In genomic region chr13:40933508-40933907, GRCh38 we compare ENCODE assay signal across 11 cellular contexts.
DNase-seq lines count a peak whose midpoint lies in the region; ATAC-seq and TF ChIP-seq lines count a peak whose summit lies in the region.
"Had no signal": no experiment of that assay in that cellular context is flagged by ENCODE, and none has a peak within 500 bp of the region (broad histone marks: within the 10 kb centered on the region; RNA-seq: fewer than 3 reads in every experiment).

No MANE protein-coding gene starts in this region.

- no peak overlapping the region for H2BK120ac ChIP-seq in trophoblast cell (ENCODE audit: insufficient read depth, low read length, poor library complexity)

- no peak for DNase-seq in activated CD4-positive, CD25-positive, alpha-beta regulatory T cell treated with anti-CD3 and anti-CD28 coated beads, Interleukin-2, amount 50 U/mL, for 72 hours
- DNase-seq in NAMALWA (ENCODE audit: low spot score): peak; percentile 82
- no peak for DNase-seq in trophoblast cell
- no peak for DNase-seq in AG08395 (ENCODE audit: low spot score)
- no peak for DNase-seq in NCI-H2081 (lab: John Stamatoyannopoulos, UW)
- DNase-seq: heart right ventricle, NCI-H1417 treated with DMSO at 0.1 percent for 48 hours, upper lobe of left lung had no signal

- H3K14ac ChIP-seq in trophoblast cell (ENCODE audit: low read length): no peak overlapping the region

- peak overlapping the region; percentile 37 for H3K27ac ChIP-seq in neutrophil
- no peak overlapping the region for H3K27ac ChIP-seq in trophoblast cell (ENCODE audit: low read depth, low read length)
- H3K27ac ChIP-seq: heart right ventricle, upper lobe of left lung had no signal

- no peaks in the 10 kb centered on the region for H3K79me2 ChIP-seq in trophoblast cell (ENCODE audit: control insufficient read depth, insufficient read depth, low read length, poor library complexity)

- WGBS in trophoblast cell (ENCODE audit: extremely low coverage, insufficient coverage, insufficient read length): no CpG with 5 or more reads among the region's 4 CpGs

- no peak overlapping the region for H3K23ac ChIP-seq in trophoblast cell (ENCODE audit: low read length)

- no peak overlapping the region for H3K4ac ChIP-seq in trophoblast cell (ENCODE audit: low read depth, low read length)

- H3K4me1 ChIP-seq in neutrophil (ENCODE audit: control insufficient read depth in 1 of 2, insufficient read depth in 1 of 2, low read depth in 1 of 2, low read length in 1 of 2) (no peaks in the 10 kb centered on the region), trophoblast cell (ENCODE audit: control insufficient read depth in 1 of 2, insufficient read depth in 2 of 2, low read length in 2 of 2) (no peaks in the 10 kb centered on the region)
- H3K4me1 ChIP-seq: upper lobe of left lung had no signal

- no peak overlapping the region for H3K4me2 ChIP-seq in trophoblast cell (ENCODE audit: low read length)

- H3K18ac ChIP-seq in trophoblast cell (ENCODE audit: low read length): no peak overlapping the region

- H4K91ac ChIP-seq in trophoblast cell (ENCODE audit: low read depth, low read length): no peak overlapping the region

- H2BK5ac ChIP-seq in trophoblast cell (ENCODE audit: low read depth, low read length, poor library complexity): no peak overlapping the region

- H2AFZ ChIP-seq in trophoblast cell (ENCODE audit: insufficient read depth, low read length, poor library complexity): no peak overlapping the region

- no peak for TF ChIP-seq CTCF in neutrophil (IDR thresholded peaks at IDR 0.05)

- no peak overlapping the region for H4K8ac ChIP-seq in trophoblast cell (ENCODE audit: low read depth, low read length)

- no peak overlapping the region for H2AK5ac ChIP-seq in trophoblast cell (ENCODE audit: low read length)

- H3K9me3 ChIP-seq in neutrophil (no peaks in the 10 kb centered on the region), trophoblast cell (ENCODE audit: insufficient read depth, low read depth, low read length) (no peaks in the 10 kb centered on the region)
- H3K9me3 ChIP-seq: heart right ventricle, upper lobe of left lung had no signal

- no peak overlapping the region for H2BK12ac ChIP-seq in trophoblast cell (ENCODE audit: low read length)

- no peaks in the 10 kb centered on the region for H3K79me1 ChIP-seq in trophoblast cell (ENCODE audit: low read length)

- no peaks in the 10 kb centered on the region for H3K27me3 ChIP-seq in neutrophil
- H3K27me3 ChIP-seq in trophoblast cell (ENCODE audit: insufficient read depth, low read length): no peaks in the 10 kb centered on the region
- H3K27me3 ChIP-seq: heart right ventricle, upper lobe of left lung had no signal

- H3K4me3 ChIP-seq in neutrophil (ENCODE audit: low read depth in 1 of 2, low read length in 1 of 2): no peak overlapping the region
- H3K4me3 ChIP-seq in trophoblast cell (ENCODE audit: low read depth, low read length): no peak overlapping the region
- H3K4me3 ChIP-seq: heart right ventricle, upper lobe of left lung had no signal

- no peak overlapping the region for H4K12ac ChIP-seq in trophoblast cell (ENCODE audit: low read depth, low read length)

- H3K9ac ChIP-seq in trophoblast cell (ENCODE audit: low read length): no peak overlapping the region

- peaks cover 86% of the 10 kb centered on the region for H3K36me3 ChIP-seq in neutrophil
- H3K36me3 ChIP-seq in trophoblast cell (ENCODE audit: control insufficient read depth in 1 of 2, insufficient read depth in 2 of 2, low read length in 2 of 2): peaks cover 14 to 18% of the 10 kb centered on the region in 2 experiments

- peak; percentile 41 to 45 for ATAC-seq in activated CD4-positive, CD25-positive, alpha-beta regulatory T cell treated with anti-CD3 and anti-CD28 coated beads, Interleukin-2, amount 50 U/mL, for 24 hours
- peak; percentile 75 for ATAC-seq in GM21786 (IDR thresholded peaks at IDR 0.05; ENCODE audit: unreplicated experiment)
- ATAC-seq: heart right ventricle had no signal
